In the genomic region with DNA sequence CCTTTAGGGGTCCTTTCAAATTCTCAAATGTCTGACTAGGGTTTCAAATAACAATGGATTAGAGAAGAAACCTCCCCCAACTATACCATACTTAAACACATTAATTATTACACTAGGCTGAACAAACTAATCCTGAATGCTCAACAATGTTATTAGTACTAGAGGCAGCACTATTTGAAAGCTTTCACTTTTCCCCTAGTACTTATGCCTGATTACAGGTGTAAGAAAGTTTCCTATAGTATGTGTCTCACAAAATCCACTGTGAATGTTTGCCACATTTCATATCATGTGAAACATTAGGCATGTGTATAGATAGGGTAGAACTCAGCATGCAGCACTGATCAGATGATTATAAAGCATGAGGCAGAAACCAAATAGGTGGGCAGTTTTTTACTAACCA, we compare ENCODE assay signal across 13 cellular contexts.
DNase-seq lines count a peak whose midpoint lies in the region; ATAC-seq, FAIRE-seq and TF ChIP-seq lines count a peak whose summit lies in the region.
"Had no signal": no experiment of that assay in that cellular context is flagged by ENCODE, and none has a peak within 500 bp of the region (broad histone marks: within the 10 kb centered on the region; RNA-seq: fewer than 3 reads in every experiment).

No MANE protein-coding gene starts in this region.

- H3K79me2 ChIP-seq in mammary epithelial cell (ENCODE audit: insufficient read depth, low read length) = no peaks in the 10 kb centered on the region
- H3K79me2 ChIP-seq in keratinocyte (ENCODE audit: control insufficient read depth, insufficient read depth, low read length) = no peaks in the 10 kb centered on the region

- in situ Hi-C loops in mammary epithelial cell (cut with MboI; ENCODE audit: low sequenced_read_pairs in 2 of 2) (no loop called here), Panc1 (cut with HindIII; ENCODE audit: low pct_unique_long_range_greater_than_20kb, low sequenced_read_pairs) (no loop called here)

- H3K27ac ChIP-seq in mammary epithelial cell (ENCODE audit: insufficient read depth, low read depth, low read length) = peak overlapping the region; percentile 50
- H3K27ac ChIP-seq in breast epithelium = no peak overlapping the region
- peak overlapping the region; percentile 63; the same call in 1 of the 2 replicates for H3K27ac ChIP-seq in Panc1 (ENCODE audit: low read length)
- H3K27ac ChIP-seq in keratinocyte (ENCODE audit: control insufficient read depth, insufficient read depth, low read length) = peak overlapping the region; percentile 39
- H3K27ac ChIP-seq in ascending aorta = no peak overlapping the region
- H3K27ac ChIP-seq: SK-N-MC had no signal

- FAIRE-seq in keratinocyte (lab: Jason Lieb, UNC) = no peak
- FAIRE-seq: GM12891, H54 had no signal

- DNase-seq in mammary epithelial cell (no peak), breast epithelium (ENCODE audit: low spot score in 2 of 2) (no peak), Panc1 (ENCODE audit: low read depth, low spot score) (no peak), keratinocyte (ENCODE audit: low read depth, low spot score) (no peak), ascending aorta (ENCODE audit: low spot score in 2 of 2) (no peak)
- DNase-seq: Karpas-422, NCI-H1930 had no signal

- no peak overlapping the region for H2AFZ ChIP-seq in mammary epithelial cell (ENCODE audit: low read depth, low read length)
- no peak overlapping the region for H2AFZ ChIP-seq in keratinocyte (ENCODE audit: control insufficient read depth, low read length)

- H3K9ac ChIP-seq in mammary epithelial cell (ENCODE audit: insufficient read depth, low read length) (no peak overlapping the region), keratinocyte (ENCODE audit: control insufficient read depth, extremely low read depth, insufficient read depth, low read length) (no peak overlapping the region)

- peaks cover 41% of the 10 kb centered on the region for H3K4me1 ChIP-seq in mammary epithelial cell (ENCODE audit: insufficient read depth, low read length)
- no peaks in the 10 kb centered on the region for H3K4me1 ChIP-seq in breast epithelium
- H3K4me1 ChIP-seq in Panc1 (ENCODE audit: control insufficient read depth, insufficient read depth, low read length) = no peaks in the 10 kb centered on the region; the same call in none of the 2 replicates
- peaks cover 34% of the 10 kb centered on the region for H3K4me1 ChIP-seq in keratinocyte (ENCODE audit: control insufficient read depth, extremely low read depth, insufficient read depth, low read length)
- no peaks in the 10 kb centered on the region for H3K4me1 ChIP-seq in ascending aorta

- CTCF ChIA-PET in mammary epithelial cell (lab: Charles Lee; ENCODE audit: low non-redundant PET) = no interaction called here
- CTCF ChIA-PET in Panc1 (lab: Charles Lee) = no interaction called here

- H4K20me1 ChIP-seq in mammary epithelial cell (ENCODE audit: insufficient read depth, low read length) (no peaks in the 10 kb centered on the region), keratinocyte (ENCODE audit: control insufficient read depth, extremely low read depth, insufficient read depth, low read length) (no peaks in the 10 kb centered on the region)

- H3K4me2 ChIP-seq in mammary epithelial cell (ENCODE audit: insufficient read depth, low read depth, low read length) = peak overlapping the region; percentile 55
- H3K4me2 ChIP-seq in keratinocyte (ENCODE audit: control insufficient read depth, extremely low read depth, insufficient read depth, low read depth, low read length) = peak overlapping the region; percentile 57

- TF ChIP-seq POLR2A in breast epithelium (IDR thresholded peaks at IDR 0.05) = no peak

- POLR2A ChIA-PET in Panc1 (lab: Charles Lee) = no interaction called here

- H3K4me3 ChIP-seq in mammary epithelial cell (replicated peaks in 1 of 3; ENCODE audit: insufficient read depth in 1 of 3, low read depth in 2 of 3, low read length in 3 of 3) (no peak overlapping the region), breast epithelium (no peak overlapping the region), Panc1 (ENCODE audit: low read depth in 2 of 2, low read length in 2 of 2) (no peak overlapping the region), keratinocyte (ENCODE audit: control insufficient read depth in 2 of 3, extremely low read depth in 1 of 3, insufficient read depth in 2 of 3, low read depth in 1 of 3, low read length in 3 of 3) (no peak overlapping the region), ascending aorta (no peak overlapping the region)
- H3K4me3 ChIP-seq: SK-N-MC had no signal

- no peak for ATAC-seq in Panc1
- no peak for ATAC-seq in HG03342 (IDR thresholded peaks at IDR 0.05; ENCODE audit: unreplicated experiment)
- no peak for ATAC-seq in GM21825 (IDR thresholded peaks at IDR 0.05; ENCODE audit: unreplicated experiment)
- no peak for ATAC-seq in GM21619 (IDR thresholded peaks at IDR 0.05; ENCODE audit: unreplicated experiment)

- dilution Hi-C loops in mammary epithelial cell (cut with HindIII; ENCODE audit: low sequenced_read_pairs) (no loop called here), keratinocyte (cut with MboI; ENCODE audit: extremely low pct_ligation_motif_present, low sequenced_read_pairs) (no loop called here)

- H3K36me3 ChIP-seq in mammary epithelial cell (ENCODE audit: insufficient read depth, low read length) (no peaks in the 10 kb centered on the region), breast epithelium (no peaks in the 10 kb centered on the region), Panc1 (ENCODE audit: control insufficient read depth, insufficient read depth, low read length) (no peaks in the 10 kb centered on the region), keratinocyte (ENCODE audit: control insufficient read depth in 2 of 2, extremely low read depth in 1 of 2, insufficient read depth in 2 of 2, low read length in 2 of 2) (no peaks in the 10 kb centered on the region), ascending aorta (no peaks in the 10 kb centered on the region)

- TF ChIP-seq CTCF in mammary epithelial cell (conservative IDR thresholded peaks at IDR 0.05 in 1 of 2, IDR thresholded peaks at IDR 0.05 in 1 of 2; ENCODE audit: extremely low read depth in 1 of 2, insufficient read depth in 1 of 2, low read depth in 1 of 2, low read length in 2 of 2) = no peak
- TF ChIP-seq CTCF in breast epithelium (IDR thresholded peaks at IDR 0.05) = no peak
- TF ChIP-seq CTCF in Panc1 (IDR thresholded peaks at IDR 0.05) = no peak
- no peak for TF ChIP-seq CTCF in keratinocyte (optimal IDR thresholded peaks at IDR 0.05 in 1 of 3, IDR thresholded peaks at IDR 0.05 in 1 of 3, conservative IDR thresholded peaks at IDR 0.05 in 1 of 3; ENCODE audit: extremely low read depth in 1 of 3, insufficient read depth in 2 of 3, low read length in 3 of 3)
- TF ChIP-seq CTCF in ascending aorta (IDR thresholded peaks at IDR 0.05) = no peak

- no peaks in the 10 kb centered on the region for H3K9me1 ChIP-seq in keratinocyte (ENCODE audit: control insufficient read depth, extremely low read depth, insufficient read depth, low read length)

- BruUV-seq in mammary epithelial cell (replicated peaks; lab: Mats Ljungman, UMichigan) (no TSS peak), Panc1 (replicated peaks; lab: Mats Ljungman, UMichigan) (no TSS peak)

- H3K27me3 ChIP-seq in mammary epithelial cell (ENCODE audit: insufficient read depth, low read length) (no peaks in the 10 kb centered on the region), breast epithelium (peaks cover 0 to 6% of the 10 kb centered on the region in 2 donors), Panc1 (ENCODE audit: control insufficient read depth, insufficient read depth, low read length) (no peaks in the 10 kb centered on the region), keratinocyte (ENCODE audit: control insufficient read depth, extremely low read depth, insufficient read depth, low read length) (no peaks in the 10 kb centered on the region), ascending aorta (no peaks in the 10 kb centered on the region)

- H3K9me3 ChIP-seq in mammary epithelial cell (replicated peaks; ENCODE audit: insufficient read depth, low read length) (no peaks in the 10 kb centered on the region), breast epithelium (no peaks in the 10 kb centered on the region), Panc1 (ENCODE audit: control insufficient read depth, insufficient read depth, low read depth, low read length) (no peaks in the 10 kb centered on the region), keratinocyte (ENCODE audit: control insufficient read depth, low read depth, low read length) (no peaks in the 10 kb centered on the region), ascending aorta (no peaks in the 10 kb centered on the region)

- intact Hi-C loops in mammary epithelial cell (cut with micrococcal nuclease) (loop anchor here (2.0 to 10.0 kb wide), 5 partner anchors 22 to 384 kb away; no protein-coding TSS in a partner anchor), breast epithelium (cut with DNase I; ENCODE audit: low total_unique reads) (no loop called here), Panc1 (cut with micrococcal nuclease; ENCODE audit: unreplicated experiment) (no loop called here), ascending aorta (cut with DNase I) (no loop called here)

Comparison
In these comparisons a context has a peak if more than half of its experiments do, and no peak if none do; other contexts are left out.
1. H3K27ac ChIP-seq: peak in mammary epithelial cell (single experiment), Panc1 (single experiment) and keratinocyte (single experiment); none in breast epithelium (0 of 2) and ascending aorta (0 of 2).